Comparison of ENCODE assay signal across 13 cellular contexts in the genomic region with DNA sequence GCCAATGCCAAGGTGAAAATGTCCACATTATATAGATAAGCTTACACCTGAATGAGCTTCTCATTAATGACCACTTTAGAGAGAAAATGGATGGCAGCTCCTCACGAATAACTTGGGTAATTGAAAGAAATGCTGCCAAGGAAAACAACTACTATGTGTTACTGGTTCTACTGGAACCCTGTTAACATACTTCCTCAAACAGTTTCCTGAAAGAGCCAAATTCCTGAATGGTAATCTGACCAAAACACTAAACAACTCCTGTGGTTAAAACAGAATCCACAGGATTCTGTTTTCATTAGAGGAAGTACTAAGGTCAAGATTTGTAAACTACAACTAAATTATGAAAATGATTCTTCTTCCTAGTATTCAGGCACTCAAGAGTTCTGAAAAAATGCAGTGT.
DNase-seq lines count a peak whose midpoint lies in the region; ATAC-seq and TF ChIP-seq lines count a peak whose summit lies in the region.
"Had no signal": no experiment of that assay in that cellular context is flagged by ENCODE, and none has a peak within 500 bp of the region (broad histone marks: within the 10 kb centered on the region; RNA-seq: fewer than 3 reads in every experiment).

No MANE protein-coding gene starts in this region.

- H3K27me3 Mint-ChIP-seq in GM23338 (ENCODE audit: insufficient read depth, low read depth, poor library complexity), result peaks cover 2% of the 10 kb centered on the region
- H3K27me3 Mint-ChIP-seq: stimulated activated naive B cell treated with anti-CD40 and anti-IgM and Interleukin-4, amounts not matched to agents 10 μg/mL and 1 μg/mL and 100 μg/mL, for 72 hours had no signal

- H4K20me1 ChIP-seq in GM23338 (replicated peaks; ENCODE audit: insufficient read depth), result no peaks in the 10 kb centered on the region

- ATAC-seq in GM23338 (no peak; the same call in 2 of the 3 replicates), GM18498 (IDR thresholded peaks at IDR 0.05; ENCODE audit: unreplicated experiment) (no peak)
- ATAC-seq: stimulated activated naive B cell treated with anti-CD40 and anti-IgM and Interleukin-4, amounts not matched to agents 10 μg/mL and 1 μg/mL and 100 μg/mL, for 72 hours had no signal

- H3F3A ChIP-seq in GM23338 (replicated peaks; ENCODE audit: low read depth), result no peaks in the 10 kb centered on the region

- no peak overlapping the region for H3K4me3 ChIP-seq in GM23338
- H3K4me3 ChIP-seq in epithelial cell of esophagus (ENCODE audit: low read length), result no peak overlapping the region
- H3K4me3 ChIP-seq: uterus had no signal

- no peaks in the 10 kb centered on the region for H3K9me2 ChIP-seq in GM23338 (ENCODE audit: insufficient read depth)

- H3K27ac Mint-ChIP-seq in GM23338, result no peak overlapping the region
- H3K27ac Mint-ChIP-seq: activated naive CD4-positive, alpha-beta T cell treated with anti-CD3 and anti-CD28 coated beads, Interleukin-2, amount 50 U/mL, for 24 hours; stimulated activated naive B cell treated with anti-CD40 and anti-IgM and Interleukin-4, amounts not matched to agents 10 μg/mL and 1 μg/mL and 100 μg/mL, for 72 hours had no signal

- no peaks in the 10 kb centered on the region for H3K79me2 ChIP-seq in GM23338 (replicated peaks; ENCODE audit: insufficient read depth)

- H3K4me3 Mint-ChIP-seq in GM23338, result no peak overlapping the region
- H3K4me3 Mint-ChIP-seq: activated naive CD4-positive, alpha-beta T cell treated with anti-CD3 and anti-CD28 coated beads, Interleukin-2, amount 50 U/mL, for 24 hours; stimulated activated naive B cell treated with anti-CD40 and anti-IgM and Interleukin-4, amounts not matched to agents 10 μg/mL and 1 μg/mL and 100 μg/mL, for 72 hours had no signal

- DNase-seq in GM23338 (ENCODE audit: low spot score), result peak; percentile 24
- peak; percentile 27 for DNase-seq in SKM-1 (lab: John Stamatoyannopoulos, UW; ENCODE audit: unreplicated experiment)
- peak; percentile 29 for DNase-seq in epithelial cell of esophagus (ENCODE audit: low read depth)
- DNase-seq in renal cortical epithelial cell (ENCODE audit: low read depth), result peak; percentile 88
- DNase-seq in erythroblast (lab: John Stamatoyannopoulos, UW), result no peak
- no peak for DNase-seq in globus pallidus (ENCODE audit: low spot score)
- DNase-seq: activated CD4-positive, CD25-positive, alpha-beta regulatory T cell; MM.1S; stimulated activated naive B cell treated with anti-CD40 and anti-IgM and Interleukin-4, amounts not matched to agents 10 μg/mL and 1 μg/mL and 100 μg/mL, for 72 hours; uterus had no signal

- peaks cover 16% of the 10 kb centered on the region; the same call in 2 of the 3 replicates for H3K36me3 Mint-ChIP-seq in GM23338 (ENCODE audit: low read depth)
- H3K36me3 Mint-ChIP-seq: stimulated activated naive B cell treated with anti-CD40 and anti-IgM and Interleukin-4, amounts not matched to agents 10 μg/mL and 1 μg/mL and 100 μg/mL, for 72 hours had no signal

- peak overlapping the region; percentile 10; the same call in 1 of the 2 replicates for H3K27ac ChIP-seq in GM23338 (ENCODE audit: low read depth)
- H3K27ac ChIP-seq: neutrophil, uterus had no signal

- H3K4me2 ChIP-seq in GM23338, result no peak overlapping the region

- no peak overlapping the region for H2AFZ ChIP-seq in GM23338

- TF ChIP-seq CTCF in GM23338 (conservative IDR thresholded peaks at IDR 0.05; ENCODE audit: low read depth in 2 of 2) (no peak), epithelial cell of esophagus (IDR thresholded peaks at IDR 0.05; ENCODE audit: insufficient read depth, low read depth, low read length, missing control alignments) (no peak)

- no peak for TF ChIP-seq POLR2A in erythroblast (IDR thresholded peaks at IDR 0.05; ENCODE audit: low read length)

- H3K27me3 ChIP-seq in GM23338 (ENCODE audit: insufficient read depth), result no peaks in the 10 kb centered on the region
- H3K27me3 ChIP-seq: neutrophil, uterus had no signal

- no peaks in the 10 kb centered on the region for H3K36me3 ChIP-seq in GM23338 (ENCODE audit: insufficient read depth)
- H3K36me3 ChIP-seq: neutrophil, uterus had no signal

- H3K4me1 ChIP-seq in GM23338 (ENCODE audit: insufficient read depth), result peaks cover 47% of the 10 kb centered on the region
- H3K4me1 ChIP-seq: uterus had no signal

- H3K9me3 Mint-ChIP-seq in GM23338, result peaks cover 14% of the 10 kb centered on the region; the same call in 2 of the 3 replicates
- H3K9me3 Mint-ChIP-seq: activated naive CD4-positive, alpha-beta T cell treated with anti-CD3 and anti-CD28 coated beads, Interleukin-2, amount 50 U/mL, for 24 hours had no signal

- H3K4me1 Mint-ChIP-seq in GM23338, result peaks cover 41% of the 10 kb centered on the region
- H3K4me1 Mint-ChIP-seq: activated naive CD4-positive, alpha-beta T cell treated with anti-CD3 and anti-CD28 coated beads, Interleukin-2, amount 50 U/mL, for 24 hours; stimulated activated naive B cell treated with anti-CD40 and anti-IgM and Interleukin-4, amounts not matched to agents 10 μg/mL and 1 μg/mL and 100 μg/mL, for 72 hours had no signal

TF ChIP-seq in GM23338, 12 proteins besides CTCF, POLR2A, EP300 and RAD21:
- TF ChIP-seq EZH2phosphoT487 (IDR thresholded peaks at IDR 0.05; ENCODE audit: unreplicated experiment) (no peak), POLR2AphosphoS5 (IDR thresholded peaks at IDR 0.05; ENCODE audit: low read depth) (no peak), STAT1 (IDR thresholded peaks at IDR 0.05; ENCODE audit: unreplicated experiment) (no peak), ZNF114 (CRISPR knock-in tag; IDR thresholded peaks at IDR 0.05) (no peak), ZNF331 (CRISPR knock-in tag; IDR thresholded peaks at IDR 0.05; ENCODE audit: low read depth) (no peak)
TF ChIP-seq in GM23338: peak in this region for 0.

Comparison
In these comparisons a context has a peak if more than half of its experiments do, and no peak if none do; other contexts are left out.
1. DNase-seq: peak in GM23338 (single experiment), SKM-1 (single experiment), epithelial cell of esophagus (single experiment) and renal cortical epithelial cell (single experiment); none in erythroblast (0 of 2) and globus pallidus (single experiment).